Comparison of ENCODE assay signal across 12 cellular contexts in the genomic region with DNA sequence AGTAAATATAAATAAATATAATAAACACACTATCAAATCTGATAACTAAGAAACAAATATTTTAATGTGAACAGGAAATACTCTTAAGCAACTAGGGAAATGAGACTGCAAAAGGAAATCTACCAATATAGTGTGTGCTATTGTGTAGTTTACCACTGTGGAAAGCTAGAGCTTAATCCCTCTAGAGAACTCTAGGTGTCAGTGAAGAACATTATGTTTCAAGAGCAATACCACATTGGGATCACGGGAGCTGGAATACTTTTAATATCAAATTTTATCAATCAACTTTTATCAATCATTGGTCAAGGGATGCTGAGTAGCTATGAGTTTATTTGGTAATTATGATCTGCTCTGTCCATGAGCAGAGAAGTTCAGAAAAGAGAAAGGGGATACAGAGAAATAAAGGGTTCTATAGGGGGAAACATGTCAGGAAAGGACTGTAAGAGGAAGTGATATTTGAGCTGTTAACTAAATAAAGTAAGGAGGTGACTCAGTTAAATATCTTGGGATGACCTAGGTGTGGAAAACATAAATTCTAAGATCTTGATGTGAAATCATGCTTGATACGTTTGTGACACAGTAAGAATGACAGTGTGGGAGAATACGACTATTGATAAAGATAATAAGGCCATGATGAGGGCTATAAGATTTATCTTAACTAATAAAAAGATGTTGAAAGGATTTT.
DNase-seq lines count a peak whose midpoint lies in the region; ATAC-seq and TF ChIP-seq lines count a peak whose summit lies in the region.
"Had no signal": no experiment of that assay in that cellular context is flagged by ENCODE, and none has a peak within 500 bp of the region (broad histone marks: within the 10 kb centered on the region; RNA-seq: fewer than 3 reads in every experiment).

No MANE protein-coding gene starts in this region.

- no peaks in the 10 kb centered on the region for H3K9me3 ChIP-seq in heart right ventricle

- TF ChIP-seq CTCF in cardiac fibroblast (IDR thresholded peaks at IDR 0.05; ENCODE audit: low read depth, low read length) (peak; percentile 52), heart right ventricle (IDR thresholded peaks at IDR 0.05) (peak in 4 of 9 donors; percentile 8 to 22 (median 16))

- H3K4me1 ChIP-seq in heart right ventricle: no peaks in the 10 kb centered on the region

- peak; percentile 57 for DNase-seq in DMS53 (lab: John Stamatoyannopoulos, UW)
- peak; percentile 45 for DNase-seq in NCI-H146 (lab: John Stamatoyannopoulos, UW)
- DNase-seq in cardiac fibroblast (ENCODE audit: low read depth in 2 of 2): peak; percentile 55 to 62
- DNase-seq in myocyte (ENCODE audit: low read depth): peak; percentile 40
- no peak for DNase-seq in activated CD4-positive, CD25-positive, alpha-beta regulatory T cell treated with anti-CD3 and anti-CD28 coated beads, Interleukin-2, amount 50 U/mL, for 72 hours
- DNase-seq in stimulated activated CD4-positive, alpha-beta T cell treated with anti-CD3 and anti-CD28 coated beads, Interleukin-15, amount 100 ng/mL, for 24 hours: no peak
- DNase-seq in heart right ventricle: no peak
- DNase-seq: activated B cell treated with CpG ODN at 0.5 μM for 24 hours, cerebellar nuclear complex, occipital lobe had no signal

- 58 to 67% methylated on average over 3 of the region's 3 CpGs for WGBS in heart right ventricle, 2 donors

- no peaks in the 10 kb centered on the region for H3K27me3 ChIP-seq in heart right ventricle

- H3K27ac ChIP-seq in heart right ventricle: no peak overlapping the region
- H3K27ac ChIP-seq: HL-60 had no signal

- H3K36me3 ChIP-seq in heart right ventricle: no peaks in the 10 kb centered on the region

- ATAC-seq in HG02973 (IDR thresholded peaks at IDR 0.05; ENCODE audit: unreplicated experiment) (no peak), heart right ventricle (no peak)

- no peak overlapping the region for H3K4me3 ChIP-seq in cardiac fibroblast (replicated peaks in 1 of 2; ENCODE audit: low read depth in 2 of 2, low read length in 2 of 2)
- H3K4me3 ChIP-seq in heart right ventricle: no peak overlapping the region

- intact Hi-C loops in heart right ventricle (cut with DNase I): no loop called here

Comparison
In these comparisons a context has a peak if more than half of its experiments do, and no peak if none do; other contexts are left out.
1. DNase-seq: peak in DMS53 (single experiment), NCI-H146 (single experiment), cardiac fibroblast (2 of 2) and myocyte (single experiment); none in activated CD4-positive, CD25-positive, alpha-beta regulatory T cell treated with anti-CD3 and anti-CD28 coated beads, Interleukin-2, amount 50 U/mL, for 72 hours (single experiment), stimulated activated CD4-positive, alpha-beta T cell treated with anti-CD3 and anti-CD28 coated beads, Interleukin-15, amount 100 ng/mL, for 24 hours (single experiment) and heart right ventricle (0 of 2).